ENCODE assay signal across 21 cellular contexts in genomic region chr18:25062720-25063119, GRCh38.
DNase-seq lines count a peak whose midpoint lies in the region; ATAC-seq and TF ChIP-seq lines count a peak whose summit lies in the region.
"Had no signal": no experiment of that assay in that cellular context is flagged by ENCODE, and none has a peak within 500 bp of the region (broad histone marks: within the 10 kb centered on the region; RNA-seq: fewer than 3 reads in every experiment).

No MANE protein-coding gene starts in this region.

- CTCF ChIA-PET in WTC11 (lab: Charles Lee): no interaction called here

- no peak for DNase-seq in Right ventricle myocardium inferior (ENCODE audit: missing footprints)
- no peak for DNase-seq in Right ventricle myocardium superior
- no peak for DNase-seq in WTC11 (ENCODE audit: low spot score)
- DNase-seq in type B pancreatic cell (ENCODE audit: extremely low spot score, unreplicated experiment): no peak
- no peak for DNase-seq in HK-2 (ENCODE audit: unreplicated experiment)
- DNase-seq in GF-D8 (lab: John Stamatoyannopoulos, UW): no peak
- DNase-seq: activated CD4-positive, CD25-positive, alpha-beta regulatory T cell; activated CD8-positive, alpha-beta T cell treated with anti-CD3 and anti-CD28 coated beads, Interleukin-2, amount 10 ng/mL, durations not matched to agents 7 days and 5 days; activated T-cell treated with anti-CD3 and anti-CD28 coated beads, Interleukin-2, amount 50 U/mL, for 48 hours; CD8-positive, alpha-beta memory T cell; DND-41; lower lobe of right lung; NCI-H1930; NCI-H510A treated with DMSO at 0.1 percent for 48 hours; T-cell; trophoblast cell had no signal

- POLR2A ChIA-PET in WTC11 (lab: Charles Lee): no interaction called here

- TF ChIP-seq CTCF in OCI-LY3 (IDR thresholded peaks at IDR 0.05; ENCODE audit: low read depth, low read length) (peak; percentile 11; the same call in 1 of the 2 replicates), WTC11 (IDR thresholded peaks at IDR 0.05) (no peak), type B pancreatic cell (conservative IDR thresholded peaks at IDR 0.05) (no peak)

- no peaks in the 10 kb centered on the region for H3K36me3 ChIP-seq in OCI-LY3 (replicated peaks; ENCODE audit: low read depth, low read length)
- H3K36me3 ChIP-seq: lower lobe of right lung had no signal

- H3K27ac Mint-ChIP-seq in WTC11: no peak overlapping the region
- H3K27ac Mint-ChIP-seq in type B pancreatic cell: no peak overlapping the region
- H3K27ac Mint-ChIP-seq: activated CD8-positive, alpha-beta T cell treated with anti-CD3 and anti-CD28 coated beads, Interleukin-2, amount 10 ng/mL, durations not matched to agents 7 days and 5 days; activated naive CD4-positive, alpha-beta T cell treated with anti-CD3 and anti-CD28 coated beads, Interleukin-2, amount 50 U/mL, for 24 hours; CD8-positive, alpha-beta memory T cell; stimulated activated naive CD8-positive, alpha-beta T cell treated with anti-CD3 and anti-CD28 coated beads, Interleukin-15, Interleukin-2, amounts not matched to agents 100 ng/mL and 50 ng/mL, for 24 hours; T-cell had no signal

- no peak overlapping the region for H2AFZ ChIP-seq in OCI-LY3 (ENCODE audit: low read depth, low read length)

- H3K27me3 Mint-ChIP-seq in WTC11 (ENCODE audit: low read depth) (no peaks in the 10 kb centered on the region), type B pancreatic cell (no peaks in the 10 kb centered on the region)
- H3K27me3 Mint-ChIP-seq: activated naive CD4-positive, alpha-beta T cell treated with anti-CD3 and anti-CD28 coated beads, Interleukin-2, amount 50 U/mL, for 24 hours; CD8-positive, alpha-beta memory T cell; stimulated activated naive CD8-positive, alpha-beta T cell treated with anti-CD3 and anti-CD28 coated beads, Interleukin-15, Interleukin-2, amounts not matched to agents 100 ng/mL and 50 ng/mL, for 24 hours; T-cell had no signal

- no peaks in the 10 kb centered on the region for H4K20me1 ChIP-seq in OCI-LY3 (ENCODE audit: insufficient read depth, low read length)

- no peak overlapping the region for H3K4me2 ChIP-seq in OCI-LY3 (ENCODE audit: low read length)

- no peak overlapping the region for H3K9ac ChIP-seq in OCI-LY3 (ENCODE audit: low read length)

- H3K27ac ChIP-seq in OCI-LY3 (ENCODE audit: low read length): no peak overlapping the region
- H3K27ac ChIP-seq: lower lobe of right lung had no signal

- H3K4me1 Mint-ChIP-seq in WTC11 (no peaks in the 10 kb centered on the region), type B pancreatic cell (ENCODE audit: unreplicated experiment) (peaks cover 20% of the 10 kb centered on the region)
- H3K4me1 Mint-ChIP-seq: activated naive CD4-positive, alpha-beta T cell treated with anti-CD3 and anti-CD28 coated beads, Interleukin-2, amount 50 U/mL, for 24 hours; CD8-positive, alpha-beta memory T cell; T-cell had no signal

- H3K4me3 Mint-ChIP-seq in WTC11: no peak overlapping the region
- no peak overlapping the region for H3K4me3 Mint-ChIP-seq in type B pancreatic cell
- H3K4me3 Mint-ChIP-seq: activated CD8-positive, alpha-beta T cell treated with anti-CD3 and anti-CD28 coated beads, Interleukin-2, amount 10 ng/mL, durations not matched to agents 7 days and 5 days; activated naive CD4-positive, alpha-beta T cell treated with anti-CD3 and anti-CD28 coated beads, Interleukin-2, amount 50 U/mL, for 24 hours; CD8-positive, alpha-beta memory T cell; stimulated activated naive CD8-positive, alpha-beta T cell treated with anti-CD3 and anti-CD28 coated beads, Interleukin-15, Interleukin-2, amounts not matched to agents 100 ng/mL and 50 ng/mL, for 24 hours; T-cell had no signal

- H3K36me3 Mint-ChIP-seq in WTC11 (no peaks in the 10 kb centered on the region), type B pancreatic cell (peaks cover 4% of the 10 kb centered on the region)
- H3K36me3 Mint-ChIP-seq: activated naive CD4-positive, alpha-beta T cell treated with anti-CD3 and anti-CD28 coated beads, Interleukin-2, amount 50 U/mL, for 24 hours; CD8-positive, alpha-beta memory T cell; T-cell had no signal

- H3K9me3 ChIP-seq in OCI-LY3 (ENCODE audit: insufficient read depth, low read length): no peaks in the 10 kb centered on the region
- H3K9me3 ChIP-seq: lower lobe of right lung had no signal

- no peaks in the 10 kb centered on the region for H3K4me1 ChIP-seq in OCI-LY3 (ENCODE audit: low read length)
- H3K4me1 ChIP-seq: lower lobe of right lung had no signal

- intact Hi-C loops in Right ventricle myocardium inferior (cut with DNase I) (no loop called here), Right ventricle myocardium superior (cut with DNase I) (no loop called here)

- ATAC-seq in Right ventricle myocardium inferior (peak; percentile 27), Right ventricle myocardium superior (ENCODE audit: poor library complexity) (no peak), WTC11 (peak; percentile 32; the same call in 1 of the 2 replicates), GM21576 (IDR thresholded peaks at IDR 0.05; ENCODE audit: unreplicated experiment) (no peak)
- ATAC-seq: activated CD8-positive, alpha-beta T cell treated with anti-CD3 and anti-CD28 coated beads, Interleukin-2, amount 10 ng/mL, durations not matched to agents 7 days and 5 days; lower lobe of right lung; sciatic nerve; T-cell had no signal

- H3K4me3 ChIP-seq in OCI-LY3 (ENCODE audit: low read length): no peak overlapping the region
- H3K4me3 ChIP-seq: lower lobe of right lung had no signal

- no peaks in the 10 kb centered on the region for H3K27me3 ChIP-seq in OCI-LY3 (ENCODE audit: low read depth, low read length)

- H3K9me3 Mint-ChIP-seq in WTC11: no peaks in the 10 kb centered on the region
- H3K9me3 Mint-ChIP-seq in type B pancreatic cell: no peaks in the 10 kb centered on the region
- H3K9me3 Mint-ChIP-seq: CD8-positive, alpha-beta memory T cell; stimulated activated naive CD8-positive, alpha-beta T cell treated with anti-CD3 and anti-CD28 coated beads, Interleukin-15, Interleukin-2, amounts not matched to agents 100 ng/mL and 50 ng/mL, for 24 hours; T-cell had no signal

- H3K79me2 ChIP-seq in OCI-LY3 (ENCODE audit: low read length): no peaks in the 10 kb centered on the region

TF ChIP-seq in WTC11, 78 proteins besides CTCF, POLR2A, EP300 and RAD21:
- TF ChIP-seq ESRRA (CRISPR knock-in tag; IDR thresholded peaks at IDR 0.05; ENCODE audit: borderline replicate concordance) (no peak), AR (CRISPR knock-in tag; IDR thresholded peaks at IDR 0.05) (no peak), RORB (CRISPR knock-in tag; IDR thresholded peaks at IDR 0.05) (no peak), HMGA2 (CRISPR knock-in tag; IDR thresholded peaks at IDR 0.05) (no peak)

Comparison
In these comparisons a context has a peak if more than half of its experiments do, and no peak if none do; other contexts are left out.
1. ATAC-seq: peak in Right ventricle myocardium inferior (single experiment) and WTC11 (single experiment); none in Right ventricle myocardium superior (single experiment) and GM21576 (single experiment).